ENCODE assay signal across 24 cellular contexts in genomic region chr16:7016986-7017385, GRCh38.
A peak's percentile ranks its signal among the peaks of the same experiment; 100 is the strongest.
DNase-seq lines count a peak whose midpoint lies in the region; ATAC-seq and TF ChIP-seq lines count a peak whose summit lies in the region.
"Had no signal": no experiment of that assay in that cellular context is flagged by ENCODE, and none has a peak within 500 bp of the region (broad histone marks: within the 10 kb centered on the region; RNA-seq: fewer than 3 reads in every experiment).

No MANE protein-coding gene starts in this region.

- no peaks in the 10 kb centered on the region for H3K27me3 ChIP-seq in tibial nerve
- no peaks in the 10 kb centered on the region for H3K27me3 ChIP-seq in adrenal gland
- H3K27me3 ChIP-seq: BE2C, BLaER1 had no signal

- TF ChIP-seq POLR2A in tibial nerve (IDR thresholded peaks at IDR 0.05) (no peak), adrenal gland (IDR thresholded peaks at IDR 0.05) (no peak)

- WGBS in tibial nerve, 2 donors, result 85 to 90% methylated on average over 8 of the region's 8 CpGs
- WGBS in adrenal gland, 4 donors, result 68 to 75% (median 70%) methylated on average over 8 of the region's 8 CpGs

- no peak for TF ChIP-seq CTCF in tibial nerve (IDR thresholded peaks at IDR 0.05)
- no peak for TF ChIP-seq CTCF in adrenal gland (IDR thresholded peaks at IDR 0.05)

- DNase-seq in G401 (ENCODE audit: low spot score) (peak; percentile 46), NCI-H1694 (lab: John Stamatoyannopoulos, UW) (peak; percentile 31), inferior parietal cortex (ENCODE audit: extremely low spot score) (peak; percentile 45), occipital lobe (lab: John Stamatoyannopoulos, UW) (peak; percentile 38), tibial nerve (ENCODE audit: low spot score in 2 of 2) (no peak), adrenal gland (no peak), SHP77 treated with DMSO at 0.1 percent for 48 hours (lab: John Stamatoyannopoulos, UW) (no peak)
- DNase-seq: 8988T; ACHN; BE2C; C1 segment of cervical spinal cord; CD4-positive, alpha-beta memory T cell; CD4-positive, CD25-positive, alpha-beta regulatory T cell; CD8-positive, alpha-beta memory T cell; COR-L47; DMS 273 treated with DMSO at 0.1 percent for 48 hours; DMS153; DMS53; DMS79; DND-41; EL; GF-D8 had no signal

- H3K27ac ChIP-seq in tibial nerve (no peak overlapping the region), adrenal gland (no peak overlapping the region)
- H3K27ac ChIP-seq: BLaER1 had no signal

- H3K4me1 ChIP-seq in tibial nerve, result no peaks in the 10 kb centered on the region
- no peaks in the 10 kb centered on the region for H3K4me1 ChIP-seq in adrenal gland (replicated peaks in 1 of 2)
- H3K4me1 ChIP-seq: BE2C, BLaER1 had no signal

- intact Hi-C loops in adrenal gland (cut with DNase I), result no loop called here

- no peak for TF ChIP-seq EP300 in tibial nerve (IDR thresholded peaks at IDR 0.05)

- in situ Hi-C loops in G401 (cut with HindIII; ENCODE audit: low sequenced_read_pairs), result no loop called here

- no peak for ATAC-seq in GM18909 (IDR thresholded peaks at IDR 0.05; ENCODE audit: poor library complexity, unreplicated experiment)

- no peak overlapping the region for H3K4me3 ChIP-seq in tibial nerve
- no peak overlapping the region for H3K4me3 ChIP-seq in adrenal gland
- H3K4me3 ChIP-seq: BLaER1 had no signal

- H3K36me3 ChIP-seq in tibial nerve, result no peaks in the 10 kb centered on the region
- no peaks in the 10 kb centered on the region for H3K36me3 ChIP-seq in adrenal gland (replicated peaks in 1 of 2)
- H3K36me3 ChIP-seq: BE2C, BLaER1 had no signal

- H3K9me3 ChIP-seq in tibial nerve (no peaks in the 10 kb centered on the region), adrenal gland (replicated peaks in 1 of 3) (no peaks in the 10 kb centered on the region)
- H3K9me3 ChIP-seq: BE2C, BLaER1 had no signal

Comparison
In these comparisons a context has a peak if more than half of its experiments do, and no peak if none do; other contexts are left out.
1. DNase-seq: peak in G401 (single experiment), NCI-H1694 (single experiment), inferior parietal cortex (single experiment) and occipital lobe (single experiment); none in tibial nerve (0 of 2), adrenal gland (0 of 7) and SHP77 treated with DMSO at 0.1 percent for 48 hours (single experiment).